ENCODE assay signal across 8 cellular contexts in genomic region chr18:63366991-63367240, GRCh38.
DNase-seq lines count a peak whose midpoint lies in the region; ATAC-seq and TF ChIP-seq lines count a peak whose summit lies in the region.

Gene KDSR (minus strand): TSS chr18:63367206. CDS start chr18:63367118, 88 bp downstream.

- TF ChIP-seq CTCF in AG10803 (conservative IDR thresholded peaks at IDR 0.05; ENCODE audit: low read length): no peak
- TF ChIP-seq CTCF in MM.1S (IDR thresholded peaks at IDR 0.05; ENCODE audit: low read length): no peak

- no peaks in the 10 kb centered on the region for H3K9me2 ChIP-seq in MM.1S (replicated peaks; ENCODE audit: insufficient read depth, low read length)

- H3K27me3 ChIP-seq in MM.1S (replicated peaks; ENCODE audit: insufficient read depth, low read length): no peaks in the 10 kb centered on the region
- no peaks in the 10 kb centered on the region for H3K27me3 ChIP-seq in muscle layer of duodenum (ENCODE audit: low read depth, low read length)

- H3K4me3 ChIP-seq in AG10803 (ENCODE audit: low read length) (peak within 1 kb of the TSS; percentile 88), MM.1S (ENCODE audit: low read length) (peak within 1 kb of the TSS; percentile 82), muscle layer of duodenum (ENCODE audit: low read depth in 1 of 2, low read length in 2 of 2) (peak within 1 kb of the TSS; percentile 92 to 97)

- peak within 1 kb of the TSS; percentile 76 for H3K9ac ChIP-seq in MM.1S (ENCODE audit: low read length)

- peak within 1 kb of the TSS; percentile 93 for H3K4me2 ChIP-seq in MM.1S (ENCODE audit: low read depth, low read length)

- H3K27ac ChIP-seq in MM.1S (ENCODE audit: low read length): peak within 1 kb of the TSS; percentile 69; the same call in 1 of the 2 replicates
- peak within 1 kb of the TSS; percentile 91 for H3K27ac ChIP-seq in muscle layer of duodenum (ENCODE audit: low read length)

- H3K4me1 ChIP-seq in MM.1S (ENCODE audit: low read length) (no peaks in the 10 kb centered on the region), muscle layer of duodenum (ENCODE audit: control insufficient read depth in 1 of 2, insufficient read depth in 2 of 2, low read length in 2 of 2) (peaks cover 0 to 6% of the 10 kb centered on the region in 2 donors)

- peaks cover 10% of the 10 kb centered on the region for H3K36me3 Mint-ChIP-seq in effector memory CD8-positive, alpha-beta T cell (ENCODE audit: insufficient read depth)

- H4K20me1 ChIP-seq in MM.1S (ENCODE audit: insufficient read depth, low read length): no peaks in the 10 kb centered on the region

- H3K79me2 ChIP-seq in MM.1S (ENCODE audit: low read length): peaks cover 28% of the 10 kb centered on the region

- no peaks in the 10 kb centered on the region for H3K36me3 ChIP-seq in MM.1S (replicated peaks; ENCODE audit: insufficient read depth, low read length)
- peaks cover 6 to 9% of the 10 kb centered on the region in 2 donors for H3K36me3 ChIP-seq in muscle layer of duodenum (ENCODE audit: control insufficient read depth in 1 of 2, insufficient read depth in 2 of 2, low read length in 2 of 2)

- H3F3A ChIP-seq in MM.1S (ENCODE audit: insufficient read depth, low read length): peaks cover 12% of the 10 kb centered on the region

- peak within 1 kb of the TSS; percentile 80 for H3K27ac Mint-ChIP-seq in effector memory CD8-positive, alpha-beta T cell

- H3K4me1 Mint-ChIP-seq in effector memory CD8-positive, alpha-beta T cell (ENCODE audit: low read depth in 2 of 2): peaks cover 32 to 40% of the 10 kb centered on the region in 2 donors

- peak within 1 kb of the TSS; percentile 94 for H2AFZ ChIP-seq in MM.1S (ENCODE audit: low read length)

- no peak for DNase-seq in AG10803 (ENCODE audit: low read depth)
- DNase-seq in MM.1S: no peak
- no peak for DNase-seq in effector memory CD8-positive, alpha-beta T cell
- no peak for DNase-seq in T1000 (lab: John Stamatoyannopoulos, UW)
- DNase-seq in NCI-H2029 (lab: John Stamatoyannopoulos, UW): no peak
- DNase-seq in activated CD4-positive, alpha-beta T cell treated with anti-CD3 and anti-CD28 coated beads for 4 hours: no peak
- no peak for DNase-seq in stimulated activated CD4-positive, alpha-beta T cell treated with anti-CD3 and anti-CD28 coated beads, Interleukin-2, amount 100 ng/mL, for 24 hours

- peak within 1 kb of the TSS; percentile 78 to 87 for H3K4me3 Mint-ChIP-seq in effector memory CD8-positive, alpha-beta T cell

- H3K9me3 ChIP-seq in MM.1S (replicated peaks; ENCODE audit: insufficient read depth, low read length) (no peaks in the 10 kb centered on the region), muscle layer of duodenum (ENCODE audit: control insufficient read depth in 1 of 2, low read length in 2 of 2) (no peaks in the 10 kb centered on the region)

- no peak for ATAC-seq in effector memory CD8-positive, alpha-beta T cell (replicated peaks)

- H3K9me3 Mint-ChIP-seq in effector memory CD8-positive, alpha-beta T cell: peaks cover 0 to 2% of the 10 kb centered on the region in 2 donors

- no peaks in the 10 kb centered on the region for H3K27me3 Mint-ChIP-seq in effector memory CD8-positive, alpha-beta T cell
